In the genomic region with DNA sequence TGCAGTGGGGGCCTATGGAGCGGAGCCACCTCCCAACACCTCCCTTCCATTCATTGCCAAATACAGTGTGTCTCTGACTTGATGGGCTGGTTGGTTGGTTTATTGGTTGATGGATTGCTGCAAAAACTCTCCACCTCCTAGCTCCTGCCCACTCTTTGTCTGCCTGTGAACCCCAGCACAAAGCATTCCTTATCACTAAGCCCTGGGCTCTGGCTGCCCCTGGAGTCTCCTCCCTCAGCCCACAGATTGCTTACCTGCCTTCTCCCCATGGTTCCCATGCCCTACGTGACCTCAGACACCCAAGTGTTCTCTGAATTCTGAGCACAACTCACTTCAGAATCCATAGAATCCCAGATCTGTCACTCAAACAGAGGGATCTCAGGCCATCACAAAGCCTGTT, we compare ENCODE assay signal across 23 cellular contexts.
"Had no signal": no experiment of that assay in that cellular context is flagged by ENCODE, and none has a peak within 500 bp of the region (broad histone marks: within the 10 kb centered on the region; RNA-seq: fewer than 3 reads in every experiment).

No MANE protein-coding gene starts in this region.

- DNase-seq: activated B cell treated with CpG ODN at 0.5 μM for 24 hours; activated CD4-positive, alpha-beta T cell treated with anti-CD3 and anti-CD28 coated beads for 36 hours; activated CD4-positive, alpha-beta T cell treated with anti-CD3 and anti-CD28 coated beads, Interleukin-2, amount 50 U/mL, for 48 hours; activated CD8-positive, alpha-beta memory T cell treated with anti-CD3 and anti-CD28 coated beads, Interleukin-2, amount 50 U/mL, for 48 hours; activated naive CD4-positive, alpha-beta T cell treated with Interleukin-2 at 50 U/mL for 16 hours; activated T-cell treated with anti-CD3 and anti-CD28 coated beads, Interleukin-2, amount 50 U/mL, for 4 hours; brain microvascular endothelial cell; caudate nucleus; effector memory CD4-positive, alpha-beta T cell; hippocampal formation; left ventricle myocardium inferior; mammary epithelial cell; stimulated activated CD4-positive, alpha-beta T cell treated with anti-CD3 and anti-CD28 coated beads, Interleukin-4, amount 100 ng/mL, for 24 hours; stimulated activated naive CD8-positive, alpha-beta T cell treated with anti-CD3 and anti-CD28 coated beads, Interleukin-15, Interleukin-2, amounts not matched to agents 100 U/mL and 50 U/mL, for 24 hours; substantia nigra; thyroid gland had no signal

- FAIRE-seq: endothelial cell of umbilical vein, frontal cortex had no signal

- H3K27ac ChIP-seq: brain microvascular endothelial cell, left ventricle myocardium inferior, prostate gland, thyroid gland had no signal

- H3K4me3 Mint-ChIP-seq: activated B cell treated with CpG ODN at 0.5 μM for 24 hours; activated CD4-positive, alpha-beta T cell treated with anti-CD3 and anti-CD28 coated beads for 36 hours; activated T-cell treated with anti-CD3 and anti-CD28 coated beads, Interleukin-2, amount 50 U/mL, for 4 hours; nephron; T-helper 1 cell treated with Interleukin-12 subunit alpha and Interleukin-12 subunit beta and Interleukin-4 antibody, amounts not matched to agents 30 μg/mL and 1 μg/mL, for 36 hours had no signal

- H3K4me1 ChIP-seq: prostate gland, thyroid gland had no signal

- H3K27me3 ChIP-seq: brain microvascular endothelial cell, thyroid gland had no signal

- H3K4me3 ChIP-seq: left ventricle myocardium inferior, prostate gland, thyroid gland had no signal

- H3K9me3 Mint-ChIP-seq: activated B cell treated with CpG ODN at 0.5 μM for 24 hours; activated T-cell treated with anti-CD3 and anti-CD28 coated beads, Interleukin-2, amount 50 U/mL, for 4 hours; activated T-helper 2 cell treated with anti-CD3 and anti-CD28 coated beads, Interferon-gamma antibody, Interleukin-2, Interleukin-4, amounts not matched to agents 10 μg/mL and 5 μg/mL and 100 μg/mL, durations not matched to agents 14 hours and 24 hours and 36 hours; nephron; T-helper 1 cell treated with Interleukin-12 subunit alpha and Interleukin-12 subunit beta and Interleukin-4 antibody, amounts not matched to agents 30 μg/mL and 1 μg/mL, for 36 hours had no signal

- H3K9me3 ChIP-seq: left ventricle myocardium inferior, prostate gland, thyroid gland had no signal

- H3K36me3 ChIP-seq: brain microvascular endothelial cell, left ventricle myocardium inferior, prostate gland, thyroid gland had no signal

- H3K27me3 Mint-ChIP-seq: activated B cell treated with CpG ODN at 0.5 μM for 24 hours had no signal

- ATAC-seq: activated CD4-positive, alpha-beta T cell treated with anti-CD3 and anti-CD28 coated beads for 36 hours; activated T-cell treated with anti-CD3 and anti-CD28 coated beads, Interleukin-2, amount 50 U/mL, for 4 hours; esophagus mucosa; stimulated activated naive CD8-positive, alpha-beta T cell treated with anti-CD3 and anti-CD28 coated beads, Interleukin-15, Interleukin-2, amounts not matched to agents 100 U/mL and 50 U/mL, for 24 hours had no signal

- H3K4me1 Mint-ChIP-seq: activated B cell treated with CpG ODN at 0.5 μM for 24 hours; activated CD4-positive, alpha-beta T cell treated with anti-CD3 and anti-CD28 coated beads for 36 hours had no signal

- H3K27ac Mint-ChIP-seq: activated B cell treated with CpG ODN at 0.5 μM for 24 hours; activated CD4-positive, alpha-beta T cell treated with anti-CD3 and anti-CD28 coated beads for 36 hours; activated T-helper 2 cell treated with anti-CD3 and anti-CD28 coated beads, Interferon-gamma antibody, Interleukin-2, Interleukin-4, amounts not matched to agents 10 μg/mL and 5 μg/mL and 100 μg/mL, durations not matched to agents 14 hours and 24 hours and 36 hours; T-helper 1 cell treated with Interleukin-12 subunit alpha and Interleukin-12 subunit beta and Interleukin-4 antibody, amounts not matched to agents 30 μg/mL and 1 μg/mL, for 36 hours had no signal
